In the genomic region with DNA sequence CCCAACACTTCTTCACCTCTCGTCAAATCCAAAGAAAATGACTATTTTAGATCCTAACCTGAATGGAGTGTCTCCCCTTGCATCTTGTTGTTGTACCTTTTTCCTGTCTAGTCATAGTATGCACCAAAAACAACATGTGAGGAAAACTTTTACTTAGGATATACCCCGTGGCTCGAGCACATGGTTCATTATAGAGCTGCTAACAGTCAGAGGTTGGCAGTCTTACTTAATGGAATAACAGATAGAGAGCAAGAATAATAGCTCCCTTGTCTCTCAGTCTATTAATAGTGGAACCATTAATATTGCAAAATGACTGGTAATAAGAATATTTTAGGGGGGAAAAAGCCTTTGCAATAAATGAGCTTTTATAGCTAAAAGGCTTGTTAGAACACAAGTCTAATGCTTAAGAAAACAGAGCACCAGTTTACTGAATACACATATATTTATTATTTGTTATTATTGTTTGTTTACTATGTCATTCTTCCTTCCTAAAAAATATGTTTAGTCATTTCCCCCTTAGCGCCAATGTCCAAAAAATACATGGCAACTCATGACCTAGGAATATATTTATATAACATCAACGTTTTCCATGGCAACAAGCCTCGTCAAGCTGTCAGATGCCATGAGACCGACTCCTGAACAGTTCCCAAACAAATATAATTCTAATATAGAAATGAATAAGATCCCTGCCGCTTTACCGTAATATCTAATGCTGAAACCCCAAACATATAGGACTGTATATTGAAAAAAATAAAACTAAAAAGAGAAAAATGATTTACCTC, we compare ENCODE assay signal across 37 cellular contexts.
"Had no signal": no experiment of that assay in that cellular context is flagged by ENCODE, and none has a peak within 500 bp of the region (broad histone marks: within the 10 kb centered on the region; RNA-seq: fewer than 3 reads in every experiment).

No MANE protein-coding gene starts in this region.

- H3K27me3 ChIP-seq: body of pancreas, breast epithelium, Peyer's patch had no signal

- H3K36me3 ChIP-seq: breast epithelium, Peyer's patch, WERI-Rb-1 had no signal

- DNase-seq: activated CD4-positive, alpha-beta memory T cell treated with anti-CD3 and anti-CD28 coated beads, Interleukin-2, amount 10 ng/mL, durations not matched to agents 7 days and 5 days; activated CD4-positive, alpha-beta T cell treated with anti-CD3 and anti-CD28 coated beads for 1 hour; activated CD4-positive, alpha-beta T cell treated with anti-CD3 and anti-CD28 coated beads for 48 hours; activated CD4-positive, CD25-positive, alpha-beta regulatory T cell; activated CD8-positive, alpha-beta memory T cell treated with anti-CD3 and anti-CD28 coated beads for 24 hours; activated CD8-positive, alpha-beta memory T cell treated with anti-CD3 and anti-CD28 coated beads, Interleukin-2, amount 10 ng/mL, durations not matched to agents 7 days and 5 days; activated CD8-positive, alpha-beta memory T cell treated with anti-CD3 and anti-CD28 coated beads, Interleukin-2, amount 50 U/mL, for 48 hours; activated effector memory CD4-positive, alpha-beta T cell treated with anti-CD3 and anti-CD28 coated beads, Interleukin-2, amount 50 U/mL, for 16 hours; activated naive CD4-positive, alpha-beta T cell; activated naive CD4-positive, alpha-beta T cell treated with anti-CD3 and anti-CD28 coated beads, Interleukin-2, amount 50 U/mL, for 16 hours; activated naive CD8-positive, alpha-beta T cell treated with anti-CD3 and anti-CD28 coated beads for 36 hours; activated T-cell treated with anti-CD3 and anti-CD28 coated beads, Interleukin-2, amount 50 U/mL, for 1 hour; activated T-cell treated with anti-CD3 and anti-CD28 coated beads, Interleukin-2, amount 50 U/mL, for 72 hours; amniotic stem cell; body of pancreas; Karpas-422; KBM-7; NCI-H1105; NCI-H1436; NCI-H1694; NCI-H1930; NCI-H2081 treated with DMSO at 0.1 percent for 48 hours; NCI-H2171; NCI-H510A; NCI-H526; NCI-H748 treated with DMSO at 0.1 percent for 48 hours; NK-92 treated with Interleukin-12 subunit alpha and Interleukin-12 subunit beta, amount 100 ng/mL, for 24 hours; PC-3; Peyer's patch; RPMI8226; SHP77 treated with DMSO at 0.1 percent for 48 hours; SW 1271; T-helper 1 cell; T-helper 9 cell; WERI-Rb-1 had no signal

- H3K4me1 Mint-ChIP-seq: activated CD4-positive, alpha-beta memory T cell treated with anti-CD3 and anti-CD28 coated beads, Interleukin-2, amount 10 ng/mL, durations not matched to agents 7 days and 5 days; activated CD8-positive, alpha-beta memory T cell treated with anti-CD3 and anti-CD28 coated beads, Interleukin-2, amount 10 ng/mL, durations not matched to agents 7 days and 5 days; activated naive CD8-positive, alpha-beta T cell treated with anti-CD3 and anti-CD28 coated beads for 36 hours; activated T-helper 17 cell treated with anti-CD3 and anti-CD28 coated beads, Interleukin-2, amount 50 U/mL, for 72 hours had no signal

- H3K9me3 ChIP-seq: body of pancreas, breast epithelium, Peyer's patch had no signal

- H3K36me3 Mint-ChIP-seq: activated CD8-positive, alpha-beta memory T cell treated with anti-CD3 and anti-CD28 coated beads, Interleukin-2, amount 10 ng/mL, durations not matched to agents 7 days and 5 days; activated naive CD8-positive, alpha-beta T cell treated with anti-CD3 and anti-CD28 coated beads for 36 hours had no signal

- H3K4me3 Mint-ChIP-seq: activated CD4-positive, alpha-beta memory T cell treated with anti-CD3 and anti-CD28 coated beads, Interleukin-2, amount 10 ng/mL, durations not matched to agents 7 days and 5 days; activated CD8-positive, alpha-beta memory T cell treated with anti-CD3 and anti-CD28 coated beads, Interleukin-2, amount 10 ng/mL, durations not matched to agents 7 days and 5 days; activated naive CD8-positive, alpha-beta T cell treated with anti-CD3 and anti-CD28 coated beads for 36 hours; activated T-cell treated with anti-CD3 and anti-CD28 coated beads, Interleukin-2, amount 50 U/mL, for 72 hours; activated T-helper 17 cell treated with anti-CD3 and anti-CD28 coated beads, Interleukin-2, amount 50 U/mL, for 72 hours had no signal

- H3K4me3 ChIP-seq: body of pancreas, breast epithelium, Peyer's patch had no signal

- H3K9me3 Mint-ChIP-seq: activated naive CD8-positive, alpha-beta T cell treated with anti-CD3 and anti-CD28 coated beads for 36 hours had no signal

- H3K4me1 ChIP-seq: body of pancreas, breast epithelium, Peyer's patch had no signal

- H3K27ac Mint-ChIP-seq: activated CD4-positive, alpha-beta memory T cell treated with anti-CD3 and anti-CD28 coated beads, Interleukin-2, amount 10 ng/mL, durations not matched to agents 7 days and 5 days; activated CD8-positive, alpha-beta memory T cell treated with anti-CD3 and anti-CD28 coated beads, Interleukin-2, amount 10 ng/mL, durations not matched to agents 7 days and 5 days; activated naive CD8-positive, alpha-beta T cell treated with anti-CD3 and anti-CD28 coated beads for 36 hours; activated T-cell treated with anti-CD3 and anti-CD28 coated beads, Interleukin-2, amount 50 U/mL, for 72 hours; activated T-helper 17 cell treated with anti-CD3 and anti-CD28 coated beads, Interleukin-2, amount 50 U/mL, for 72 hours had no signal

- H3K27me3 Mint-ChIP-seq: activated CD4-positive, alpha-beta memory T cell treated with anti-CD3 and anti-CD28 coated beads, Interleukin-2, amount 10 ng/mL, durations not matched to agents 7 days and 5 days; activated CD8-positive, alpha-beta memory T cell treated with anti-CD3 and anti-CD28 coated beads, Interleukin-2, amount 10 ng/mL, durations not matched to agents 7 days and 5 days; activated naive CD8-positive, alpha-beta T cell treated with anti-CD3 and anti-CD28 coated beads for 36 hours; activated T-helper 17 cell treated with anti-CD3 and anti-CD28 coated beads, Interleukin-2, amount 50 U/mL, for 72 hours had no signal

- ATAC-seq: activated CD8-positive, alpha-beta memory T cell treated with anti-CD3 and anti-CD28 coated beads, Interleukin-2, amount 10 ng/mL, durations not matched to agents 7 days and 5 days; activated T-cell treated with anti-CD3 and anti-CD28 coated beads, Interleukin-2, amount 50 U/mL, for 72 hours; activated T-helper 17 cell treated with anti-CD3 and anti-CD28 coated beads, Interleukin-2, amount 50 U/mL, for 72 hours; body of pancreas; PC-3 had no signal

- H3K27ac ChIP-seq: body of pancreas, breast epithelium, Peyer's patch, WERI-Rb-1 had no signal
